In the genomic region with DNA sequence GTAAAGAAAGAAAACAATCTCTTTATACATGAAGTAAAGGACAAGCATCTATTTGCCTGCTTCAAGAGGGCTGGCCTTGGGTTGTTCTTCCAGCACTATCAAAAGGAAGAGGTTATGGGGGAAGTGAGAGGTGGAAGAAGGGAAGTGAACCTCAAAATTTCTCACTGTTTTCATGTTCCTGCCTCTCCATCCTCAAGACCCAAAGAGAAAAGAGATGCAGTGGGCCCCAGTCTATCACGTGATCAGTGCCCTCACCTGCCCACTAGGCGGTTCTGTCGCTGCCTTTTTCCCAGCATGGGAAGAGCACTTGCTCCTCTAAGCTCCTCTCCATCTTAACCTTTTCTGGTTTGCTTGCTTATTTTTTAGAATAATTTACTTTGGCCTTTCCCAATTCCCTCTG, we compare ENCODE assay signal across 14 cellular contexts. TPM values are rescaled to one million over a fixed set of nuclear protein-coding genes. Genes with fewer than 3 reads are reported as not detected.
A peak's percentile ranks its signal among the peaks of the same experiment; 100 is the strongest.
DNase-seq lines count a peak whose midpoint lies in the region; ATAC-seq, FAIRE-seq and TF ChIP-seq lines count a peak whose summit lies in the region.
"Had no signal": no experiment of that assay in that cellular context is flagged by ENCODE, and none has a peak within 500 bp of the region (broad histone marks: within the 10 kb centered on the region; RNA-seq: fewer than 3 reads in every experiment).

No MANE protein-coding gene starts in this region.

- 40% methylated on average over 3 of the region's 3 CpGs for WGBS in GM12878 (ENCODE audit: insufficient coverage, insufficient replicate concordance, low lambda C conversion rate, missing lambda C conversion rate)

- H3K9ac ChIP-seq in HCT116 (ENCODE audit: low read length) (no peak overlapping the region), GM12878 (ENCODE audit: control insufficient read depth, insufficient read depth, low read length) (no peak overlapping the region)
- H3K9ac ChIP-seq: parathyroid adenoma had no signal

- TF ChIP-seq CTCF in HCT116 (IDR thresholded peaks at IDR 0.05 in 2 of 3, conservative IDR thresholded peaks at IDR 0.05 in 1 of 3; ENCODE audit: borderline replicate concordance in 1 of 3, insufficient read depth in 1 of 3, low read depth in 2 of 3, low read length in 2 of 3): peak; percentile 5 to 40 (median 33); a peak in 3 of 6 replicates
- peak in 2 of 3 experiments; percentile 16 to 25; a peak in 2 of 6 replicates for TF ChIP-seq CTCF in GM12878 (IDR thresholded peaks at IDR 0.05 in 2 of 3, conservative IDR thresholded peaks at IDR 0.05 in 1 of 3; ENCODE audit: control insufficient read depth in 2 of 3, extremely low read depth in 1 of 3, insufficient read depth in 1 of 3, low read depth in 3 of 3, low read length in 3 of 3)
- TF ChIP-seq CTCF in neural crest cell (conservative IDR thresholded peaks at IDR 0.05): peak; percentile 34

- peak; percentile 52 for TF ChIP-seq RAD21 in HCT116 (IDR thresholded peaks at IDR 0.05; ENCODE audit: low read depth)
- TF ChIP-seq RAD21 in GM12878 (IDR thresholded peaks at IDR 0.05; ENCODE audit: insufficient read depth, low read depth, low read length): 0 out of 2 replicates have a peak, but pooled peaks have one; percentile 22

- no peaks in the 10 kb centered on the region for H3K27me3 Mint-ChIP-seq in neural crest cell (ENCODE audit: low read depth)
- peaks cover under 1% of the 10 kb centered on the region for H3K27me3 Mint-ChIP-seq in activated CD4-positive, alpha-beta memory T cell treated with anti-CD3 and anti-CD28 coated beads for 36 hours

- no peak for TF ChIP-seq EP300 in GM12878 (IDR thresholded peaks at IDR 0.05; ENCODE audit: borderline replicate concordance in 1 of 2, control insufficient read depth in 1 of 2, low read depth in 2 of 2, low read length in 2 of 2)

- H3K27ac Mint-ChIP-seq in neural crest cell (ENCODE audit: unreplicated experiment): no peak overlapping the region
- no peak overlapping the region for H3K27ac Mint-ChIP-seq in activated CD4-positive, alpha-beta memory T cell treated with anti-CD3 and anti-CD28 coated beads for 36 hours
- H3K27ac Mint-ChIP-seq: activated naive CD4-positive, alpha-beta T cell treated with anti-CD3 and anti-CD28 coated beads for 36 hours had no signal

- peaks cover under 1% of the 10 kb centered on the region for H3K4me1 Mint-ChIP-seq in neural crest cell
- H3K4me1 Mint-ChIP-seq in activated CD4-positive, alpha-beta memory T cell treated with anti-CD3 and anti-CD28 coated beads for 36 hours (ENCODE audit: low read depth): peaks cover 18% of the 10 kb centered on the region

- no peak for FAIRE-seq in GM12878 (lab: Jason Lieb, UNC)
- FAIRE-seq: bronchial epithelial cell had no signal

- H3K36me3 ChIP-seq in HCT116 (ENCODE audit: control insufficient read depth in 1 of 2, insufficient read depth in 2 of 2, low read length in 2 of 2): no peaks in the 10 kb centered on the region
- no peaks in the 10 kb centered on the region for H3K36me3 ChIP-seq in GM12878 (ENCODE audit: control insufficient read depth in 2 of 2, insufficient read depth in 2 of 2, low read length in 1 of 2)

- H3K9me3 ChIP-seq in HCT116 (ENCODE audit: control insufficient read depth in 1 of 2, insufficient read depth in 1 of 2, low read depth in 1 of 2, low read length in 2 of 2): no peaks in the 10 kb centered on the region
- H3K9me3 ChIP-seq in GM12878 (replicated peaks; ENCODE audit: control insufficient read depth, insufficient read depth, low read length): no peaks in the 10 kb centered on the region

- no peaks in the 10 kb centered on the region for H3K36me3 Mint-ChIP-seq in neural crest cell (ENCODE audit: low read depth)
- H3K36me3 Mint-ChIP-seq in activated CD4-positive, alpha-beta memory T cell treated with anti-CD3 and anti-CD28 coated beads for 36 hours: no peaks in the 10 kb centered on the region

- no TSS peak for BruUV-seq in HCT116 (replicated peaks; lab: Mats Ljungman, UMichigan)
- BruUV-seq in GM12878 (replicated peaks; lab: Mats Ljungman, UMichigan): no TSS peak

- RAD21 ChIA-PET in HCT116 (lab: Charles Lee; ENCODE audit: low non-redundant PET in 1 of 2, low total read pairs in 2 of 2, uncharacterized antibody in 2 of 2, unreplicated experiment in 2 of 2): no interaction called here
- RAD21 ChIA-PET in GM12878 (lab: Charles Lee; ENCODE audit: unreplicated experiment): interaction anchor here (1.3 to 2.0 kb wide), 3 partner anchors 10 to 14 kb away, joined by 3 to 4 read pairs (median 4); no protein-coding TSS in a partner anchor

- H3K27me3 ChIP-seq in HCT116 (ENCODE audit: insufficient read depth, low read length): no peaks in the 10 kb centered on the region
- H3K27me3 ChIP-seq in GM12878 (replicated peaks in 1 of 2; ENCODE audit: control insufficient read depth in 2 of 2, insufficient read depth in 2 of 2, low read length in 1 of 2): no peaks in the 10 kb centered on the region

- POLR2A ChIA-PET in HCT116 (lab: Charles Lee): no interaction called here
- POLR2A ChIA-PET in GM12878 (lab: Charles Lee): no interaction called here
- POLR2A ChIA-PET in activated CD4-positive, alpha-beta memory T cell treated with anti-CD3 and anti-CD28 coated beads for 36 hours (lab: Charles Lee): no interaction called here

- no peak overlapping the region for H3K27ac ChIP-seq in HCT116 (ENCODE audit: low read depth, low read length)
- H3K27ac ChIP-seq in GM12878 (ENCODE audit: control insufficient read depth, insufficient read depth): no peak overlapping the region; the same call in 1 of the 2 replicates
- H3K27ac ChIP-seq: parathyroid adenoma had no signal

- H3K4me3 Mint-ChIP-seq in neural crest cell: no peak overlapping the region
- H3K4me3 Mint-ChIP-seq in activated CD4-positive, alpha-beta memory T cell treated with anti-CD3 and anti-CD28 coated beads for 36 hours: no peak overlapping the region
- H3K4me3 Mint-ChIP-seq: activated naive CD4-positive, alpha-beta T cell treated with anti-CD3 and anti-CD28 coated beads for 36 hours had no signal

- CTCF ChIA-PET in HCT116 (lab: Charles Lee): no interaction called here
- CTCF ChIA-PET in GM12878 (lab: Yijun Ruan, JAX): interaction anchor here (0.6 to 1.6 kb wide), 5 partner anchors 13 to 231 kb away, joined by 3 to 5 read pairs (median 3); no protein-coding TSS in a partner anchor
- CTCF ChIA-PET in activated CD4-positive, alpha-beta memory T cell treated with anti-CD3 and anti-CD28 coated beads for 36 hours (lab: Charles Lee): no interaction called here

- H4K20me1 ChIP-seq in HCT116 (ENCODE audit: insufficient read depth) (no peaks in the 10 kb centered on the region), GM12878 (ENCODE audit: control insufficient read depth, insufficient read depth) (no peaks in the 10 kb centered on the region)

- in situ Hi-C loops in GM12878 (cut with MboI): no loop called here

- H3K79me2 ChIP-seq in HCT116 (ENCODE audit: insufficient read depth, low read length) (no peaks in the 10 kb centered on the region), GM12878 (ENCODE audit: control insufficient read depth, insufficient read depth, low read length) (no peaks in the 10 kb centered on the region)
- H3K79me2 ChIP-seq: parathyroid adenoma had no signal

- ATAC-seq in HCT116: peak; percentile 83
- ATAC-seq in GM12878: peak; percentile 34

- TF ChIP-seq POLR2A in HCT116 (IDR thresholded peaks at IDR 0.05; ENCODE audit: borderline replicate concordance, extremely low read depth, insufficient read depth, insufficient read length): no peak
- TF ChIP-seq POLR2A in GM12878 (IDR thresholded peaks at IDR 0.05; ENCODE audit: low read depth, low read length): no peak

- H3K4me3 ChIP-seq in HCT116 (replicated peaks in 1 of 2; ENCODE audit: low read depth in 1 of 2, low read length in 2 of 2) (no peak overlapping the region), GM12878 (no peak overlapping the region)

- intact Hi-C loops in HCT116 (cut with micrococcal nuclease): loop anchor here (2.0 to 5.0 kb wide), 2 partner anchors 73 to 179 kb away; partner anchors contain the start of gene RPL21
- intact Hi-C loops in GM12878 (cut with micrococcal nuclease; ENCODE audit: unreplicated experiment): loop anchor here (10.0 kb wide), 1 partner anchor 193 kb away; no protein-coding TSS in a partner anchor
- intact Hi-C loops in activated CD4-positive, alpha-beta memory T cell treated with anti-CD3 and anti-CD28 coated beads for 36 hours (cut with micrococcal nuclease): loop anchor here (10.0 kb wide), 1 partner anchor 1273 kb away; no protein-coding TSS in a partner anchor

- H3K4me2 ChIP-seq in HCT116 (ENCODE audit: low read length) (no peak overlapping the region), GM12878 (ENCODE audit: control insufficient read depth, insufficient read depth) (peak overlapping the region; percentile 15)

- H3K4me1 ChIP-seq in HCT116 (ENCODE audit: control insufficient read depth in 1 of 2, insufficient read depth in 2 of 2, low read length in 2 of 2): peaks cover 11 to 14% of the 10 kb centered on the region in 2 experiments; a peak in 3 of 4 replicates
- peaks cover 13% of the 10 kb centered on the region for H3K4me1 ChIP-seq in GM12878 (ENCODE audit: control insufficient read depth, insufficient read depth, low read length)
- H3K4me1 ChIP-seq: parathyroid adenoma had no signal

- SMC1A ChIA-PET in GM12878 (lab: Charles Lee; ENCODE audit: uncharacterized antibody, unreplicated experiment): interaction anchor here (0.6 to 3.0 kb wide), 6 partner anchors 9 to 91 kb away, joined by 3 to 7 read pairs (median 3); no protein-coding TSS in a partner anchor

- H3K9me2 ChIP-seq in HCT116 (ENCODE audit: insufficient read depth): no peaks in the 10 kb centered on the region

- no peaks in the 10 kb centered on the region for H3K9me3 Mint-ChIP-seq in neural crest cell
- no peaks in the 10 kb centered on the region for H3K9me3 Mint-ChIP-seq in activated CD4-positive, alpha-beta memory T cell treated with anti-CD3 and anti-CD28 coated beads for 36 hours
- H3K9me3 Mint-ChIP-seq: activated naive CD4-positive, alpha-beta T cell treated with anti-CD3 and anti-CD28 coated beads for 36 hours had no signal

- peak; percentile 54 for DNase-seq in NCI-H748 (lab: John Stamatoyannopoulos, UW; ENCODE audit: unreplicated experiment)
- no peak for DNase-seq in NCI-H748 treated with DMSO at 0.1 percent for 48 hours (lab: John Stamatoyannopoulos, UW)
- DNase-seq in HCT116 (ENCODE audit: low read depth, low spot score): no peak
- DNase-seq in GM12878 (ENCODE audit: low read depth, low spot score): no peak
- no peak for DNase-seq in neural crest cell (ENCODE audit: low read depth, low spot score)
- no peak for DNase-seq in NAMALWA (ENCODE audit: low spot score)
- no peak for DNase-seq in activated CD4-positive, alpha-beta memory T cell treated with anti-CD3 and anti-CD28 coated beads for 36 hours
- DNase-seq in activated CD4-positive, alpha-beta T cell treated with anti-CD3 and anti-CD28 coated beads for 48 hours: no peak
- DNase-seq: ACHN; activated CD8-positive, alpha-beta memory T cell treated with anti-CD3 and anti-CD28 coated beads for 24 hours; activated naive CD4-positive, alpha-beta T cell treated with anti-CD3 and anti-CD28 coated beads for 36 hours; NCI-H187 had no signal

- H2AFZ ChIP-seq in HCT116 (ENCODE audit: low read depth, low read length, poor library complexity, severe bottlenecking): peak overlapping the region; percentile 69
- peak overlapping the region; percentile 59 for H2AFZ ChIP-seq in GM12878 (ENCODE audit: control insufficient read depth, low read depth, low read length)
- H2AFZ ChIP-seq: parathyroid adenoma had no signal

RNA-seq across cellular contexts. Expression of gene USP12, which starts 6.2 kb away (rescaled TPM):
- total RNA-seq in HCT116 (2021; ENCODE audit: unreplicated experiment) (28.3 TPM), GM12878 (2014; rRNA removed) (23.6 and 25.7 TPM in 2 replicates), GM12878 (2014; rRNA removed; fragmentation: Illumina TruSeq; extraction: Trizol) (30.8 and 33.9 TPM in 2 replicates), GM12878 (2021) (28.4 and 30.7 TPM in 2 replicates), neural crest cell (19.6 and 21.4 TPM in 2 replicates)
- polyA plus RNA-seq in HCT116 (2012): 7.8 and 11.1 TPM in 2 replicates
- total RNA-seq in GM12878 (2013; cell fraction: nucleolus; rRNA removed): 56.8 and 62.0 TPM in 2 replicates
- 16.7 TPM for polyA plus RNA-seq in GM12878 (2011; ENCODE audit: low read depth)
- polyA plus RNA-seq in GM12878 (2011; rRNA removed) (25.6 and 43.0 TPM in 2 replicates), GM12878 (2014; fragmentation: Illumina TruSeq; extraction: Trizol) (32.2 and 43.5 TPM in 2 replicates), GM12878 (2014; fragmentation: Nextera tagmentation; extraction: Ambion mirVana) (1 to 10 TPM; 3.5 to 9.1 TPM), GM12878 (2014; rRNA removed) (21.0 and 22.6 TPM in 2 replicates), GM12878 (2016; fragmentation: Nextera tagmentation; extraction: Ambion mirVana) (10 to 100 TPM in 1 of 2 experiments, 1 to 10 TPM in 1; 6.4 to 29.6 TPM)
- 6.6 and 7.8 TPM in 2 replicates for polyA plus RNA-seq in GM12878 (2011; cell fraction: cytosol; rRNA removed)
- 9.3 and 10.5 TPM in 2 replicates for polyA plus RNA-seq in GM12878 (2011; cell fraction: nucleus; rRNA removed)
- polyA plus RNA-seq in GM12878 (2012): 19.5 and 25.3 TPM in 2 replicates
- polyA minus RNA-seq in GM12878 (2011; rRNA and poly(A)+ RNA removed): 12.4 and 18.1 TPM in 2 replicates
- 5.6 and 8.2 TPM in 2 replicates for polyA minus RNA-seq in GM12878 (2011; cell fraction: cytosol; rRNA and poly(A)+ RNA removed)
- 10.9 and 12.2 TPM in 2 replicates for polyA minus RNA-seq in GM12878 (2011; cell fraction: nucleus; rRNA and poly(A)+ RNA removed)
- total RNA-seq in activated CD4-positive, alpha-beta memory T cell treated with anti-CD3 and anti-CD28 coated beads for 36 hours: 10 to 100 TPM; 39.4 to 40.6 TPM
